In the genomic region with DNA sequence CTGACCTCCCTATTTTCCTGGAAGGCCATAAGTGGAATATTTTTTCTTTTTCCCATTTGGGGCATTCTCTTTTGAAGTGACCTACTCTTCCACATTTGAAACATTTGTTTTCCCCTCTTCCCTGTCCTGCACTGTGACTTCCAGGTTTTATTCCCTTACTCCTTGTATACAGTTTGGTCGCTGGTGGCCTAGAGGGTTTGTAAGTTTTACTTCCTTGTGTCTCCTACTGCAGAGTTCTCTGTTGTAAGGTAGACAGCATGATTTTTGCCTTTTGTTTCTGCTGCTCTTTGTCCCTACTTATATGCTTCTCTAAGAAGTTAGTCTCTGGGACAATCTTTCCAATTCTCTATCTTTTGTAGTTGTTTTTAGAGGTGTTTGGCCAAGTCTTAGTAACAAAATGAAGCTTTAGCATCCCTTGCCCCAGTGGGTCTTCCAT, we compare ENCODE assay signal across 11 cellular contexts. TPM values are rescaled to one million over a fixed set of nuclear protein-coding genes. Genes with fewer than 3 reads are reported as not detected.
DNase-seq lines count a peak whose midpoint lies in the region; ATAC-seq and TF ChIP-seq lines count a peak whose summit lies in the region.
"Had no signal": no experiment of that assay in that cellular context is flagged by ENCODE, and none has a peak within 500 bp of the region (broad histone marks: within the 10 kb centered on the region; RNA-seq: fewer than 3 reads in every experiment).

No MANE protein-coding gene starts in this region.

- peaks cover 100% of the 10 kb centered on the region for H3K9me3 ChIP-seq in NT2/D1 (ENCODE audit: insufficient read depth, low read length)
- no peaks in the 10 kb centered on the region for H3K9me3 ChIP-seq in mammary epithelial cell (replicated peaks; ENCODE audit: insufficient read depth, low read length)

- H3K27ac Mint-ChIP-seq in activated CD4-positive, alpha-beta T cell treated with anti-CD3 and anti-CD28 coated beads for 36 hours, result peak overlapping the region; percentile 79
- H3K27ac Mint-ChIP-seq in osteocyte (ENCODE audit: unreplicated experiment), result peak overlapping the region; percentile 57

- ATAC-seq in activated CD4-positive, alpha-beta T cell treated with anti-CD3 and anti-CD28 coated beads for 36 hours, result no peak
- ATAC-seq in esophagus mucosa, result no peak
- ATAC-seq: activated CD4-positive, CD25-positive, alpha-beta regulatory T cell treated with anti-CD3 and anti-CD28 coated beads, Interleukin-2, amount 50 U/mL, for 24 hours; lower lobe of right lung had no signal

- in situ Hi-C loops in mammary epithelial cell (cut with MboI; ENCODE audit: low sequenced_read_pairs in 2 of 2), result no loop called here

- no peaks in the 10 kb centered on the region for H3K27me3 Mint-ChIP-seq in activated CD4-positive, alpha-beta T cell treated with anti-CD3 and anti-CD28 coated beads for 36 hours
- H3K27me3 Mint-ChIP-seq in osteocyte (ENCODE audit: unreplicated experiment), result no peaks in the 10 kb centered on the region

- POLR2A ChIA-PET in activated CD4-positive, alpha-beta T cell treated with anti-CD3 and anti-CD28 coated beads for 36 hours (lab: Charles Lee), result interaction anchor here (0.7 kb wide), 1 partner anchor 9 kb away, joined by 3 read pairs; no protein-coding TSS in a partner anchor

- peaks cover 72% of the 10 kb centered on the region for H4K20me1 ChIP-seq in mammary epithelial cell (ENCODE audit: insufficient read depth, low read length)

- peaks cover 85% of the 10 kb centered on the region for H3K79me2 ChIP-seq in mammary epithelial cell (ENCODE audit: insufficient read depth, low read length)

- dilution Hi-C loops in mammary epithelial cell (cut with HindIII; ENCODE audit: low sequenced_read_pairs), result no loop called here

- H3K4me3 Mint-ChIP-seq in activated CD4-positive, alpha-beta T cell treated with anti-CD3 and anti-CD28 coated beads for 36 hours, result peak overlapping the region; percentile 92
- H3K4me3 Mint-ChIP-seq in osteocyte (ENCODE audit: unreplicated experiment), result peak overlapping the region; percentile 12

- peaks cover 100% of the 10 kb centered on the region for H3K36me3 ChIP-seq in NT2/D1 (ENCODE audit: insufficient read depth, insufficient read length, low read length)
- H3K36me3 ChIP-seq in mammary epithelial cell (ENCODE audit: insufficient read depth, low read length), result peaks cover 80% of the 10 kb centered on the region

- H3K27me3 ChIP-seq in NT2/D1 (ENCODE audit: insufficient read depth, insufficient read length) (no peaks in the 10 kb centered on the region), mammary epithelial cell (ENCODE audit: insufficient read depth, low read length) (no peaks in the 10 kb centered on the region)

- H2AFZ ChIP-seq in mammary epithelial cell (ENCODE audit: low read depth, low read length), result no peak overlapping the region

- CTCF ChIA-PET in activated CD4-positive, alpha-beta T cell treated with anti-CD3 and anti-CD28 coated beads for 36 hours (lab: Charles Lee), result interaction anchor here (0.5 kb wide), 1 partner anchor 555 kb away, joined by 3 read pairs; no protein-coding TSS in a partner anchor
- CTCF ChIA-PET in mammary epithelial cell (lab: Charles Lee; ENCODE audit: low non-redundant PET), result no interaction called here

- H3K4me3 ChIP-seq in NT2/D1 (ENCODE audit: insufficient read length, low read depth) (peak overlapping the region; percentile 6), mammary epithelial cell (replicated peaks in 1 of 3; ENCODE audit: insufficient read depth in 1 of 3, low read depth in 2 of 3, low read length in 3 of 3) (no peak overlapping the region)
- H3K4me3 ChIP-seq: lower lobe of right lung, skin epidermis had no signal

- 89% methylated on average over 1 of the region's 1 CpG for WGBS in mammary epithelial cell (ENCODE audit: low coverage, missing lambda C conversion rate)

- H3K9ac ChIP-seq in NT2/D1 (ENCODE audit: insufficient read length, low read depth), result no peak overlapping the region
- H3K9ac ChIP-seq in mammary epithelial cell (ENCODE audit: insufficient read depth, low read length), result no peak overlapping the region

- BruUV-seq in mammary epithelial cell (replicated peaks; lab: Mats Ljungman, UMichigan), result no TSS peak

- TF ChIP-seq CTCF in mammary epithelial cell (conservative IDR thresholded peaks at IDR 0.05 in 1 of 2, IDR thresholded peaks at IDR 0.05 in 1 of 2; ENCODE audit: extremely low read depth in 1 of 2, insufficient read depth in 1 of 2, low read depth in 1 of 2, low read length in 2 of 2) (no peak), osteocyte (IDR thresholded peaks at IDR 0.05) (no peak)

- H3K9me3 Mint-ChIP-seq in activated CD4-positive, alpha-beta T cell treated with anti-CD3 and anti-CD28 coated beads for 36 hours (ENCODE audit: low read depth), result peaks cover 28% of the 10 kb centered on the region
- H3K9me3 Mint-ChIP-seq in osteocyte (ENCODE audit: unreplicated experiment), result peaks cover 12% of the 10 kb centered on the region

- peaks cover 77% of the 10 kb centered on the region for H3K4me1 Mint-ChIP-seq in activated CD4-positive, alpha-beta T cell treated with anti-CD3 and anti-CD28 coated beads for 36 hours
- H3K4me1 Mint-ChIP-seq in osteocyte (ENCODE audit: unreplicated experiment), result peaks cover 83% of the 10 kb centered on the region

- no peak for DNase-seq in activated CD4-positive, alpha-beta T cell treated with anti-CD3 and anti-CD28 coated beads for 36 hours
- no peak for DNase-seq in activated CD4-positive, alpha-beta T cell treated with anti-CD3 and anti-CD28 coated beads, Interleukin-2, amount 50 U/mL, for 1 hour
- DNase-seq in NT2/D1 (ENCODE audit: low read depth, low spot score), result no peak
- DNase-seq in mammary epithelial cell, result no peak
- no peak for DNase-seq in osteocyte (ENCODE audit: extremely low spot score, unreplicated experiment)
- no peak for DNase-seq in SIG-M5 treated with dmso at 0.1 percent for 504 hours (lab: John Stamatoyannopoulos, UW; ENCODE audit: unreplicated experiment)
- DNase-seq in DMS153 (lab: John Stamatoyannopoulos, UW), result no peak
- DNase-seq: lower lobe of right lung had no signal

- H3K4me1 ChIP-seq in NT2/D1 (ENCODE audit: insufficient read depth, insufficient read length) (no peaks in the 10 kb centered on the region), mammary epithelial cell (ENCODE audit: insufficient read depth, low read length) (peaks cover 63% of the 10 kb centered on the region)

- H3K27ac ChIP-seq in mammary epithelial cell (ENCODE audit: insufficient read depth, low read depth, low read length), result no peak overlapping the region
- H3K27ac ChIP-seq: lower lobe of right lung, skin epidermis had no signal

- intact Hi-C loops in activated CD4-positive, alpha-beta T cell treated with anti-CD3 and anti-CD28 coated beads for 36 hours (cut with DNase I, micrococcal nuclease), result no loop called here
- intact Hi-C loops in mammary epithelial cell (cut with micrococcal nuclease), result no loop called here

- H3K4me2 ChIP-seq in mammary epithelial cell (ENCODE audit: insufficient read depth, low read depth, low read length), result peak overlapping the region; percentile 13

- peaks cover 99% of the 10 kb centered on the region for H3K36me3 Mint-ChIP-seq in activated CD4-positive, alpha-beta T cell treated with anti-CD3 and anti-CD28 coated beads for 36 hours (ENCODE audit: low read depth)
- H3K36me3 Mint-ChIP-seq in osteocyte (ENCODE audit: unreplicated experiment), result peaks cover 98% of the 10 kb centered on the region

RNA-seq across cellular contexts. Expression of gene ZNFX1, which starts 7.4 kb away (rescaled TPM):
- 10 to 100 TPM; 36.4 to 43.8 TPM for total RNA-seq in activated CD4-positive, alpha-beta T cell treated with anti-CD3 and anti-CD28 coated beads for 36 hours
- 10 to 100 TPM; 24.9 to 34.0 TPM for total RNA-seq in mammary epithelial cell
- 6.3 TPM for polyA plus RNA-seq in mammary epithelial cell
- polyA minus RNA-seq in mammary epithelial cell, result 54.2 TPM
- total RNA-seq in osteocyte, result 48.1 and 51.6 TPM in 2 replicates
- total RNA-seq in esophagus mucosa, result 10.7 TPM
